In the genomic region with DNA sequence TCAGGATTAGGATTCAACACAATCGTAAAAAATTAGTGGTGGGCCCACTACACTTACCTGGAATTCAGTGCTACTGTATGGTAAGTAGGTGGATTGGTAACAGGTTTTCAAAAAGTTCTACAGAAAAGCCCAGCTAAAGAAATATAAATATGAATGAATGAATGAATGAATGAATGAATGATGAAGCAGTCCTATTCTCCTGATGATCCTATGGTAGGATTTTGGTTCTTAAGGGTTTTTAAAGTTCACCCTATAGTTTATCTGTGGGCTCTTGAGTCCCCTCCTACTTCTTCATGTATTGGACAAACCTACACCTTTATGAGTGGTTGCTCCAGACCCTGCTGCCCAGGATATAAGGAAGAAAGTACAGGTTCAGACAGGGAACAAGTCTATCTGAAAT, we compare ENCODE assay signal across 7 cellular contexts.
"Had no signal": no experiment of that assay in that cellular context is flagged by ENCODE, and none has a peak within 500 bp of the region (broad histone marks: within the 10 kb centered on the region; RNA-seq: fewer than 3 reads in every experiment).

No MANE protein-coding gene starts in this region.

- DNase-seq: GDM1, GF-D8 had no signal

- FAIRE-seq: G401.6, GM12891, GM12892, GM18507, GM19239 had no signal
